8 cellular contexts compared by ENCODE assay signal in the genomic region with DNA sequence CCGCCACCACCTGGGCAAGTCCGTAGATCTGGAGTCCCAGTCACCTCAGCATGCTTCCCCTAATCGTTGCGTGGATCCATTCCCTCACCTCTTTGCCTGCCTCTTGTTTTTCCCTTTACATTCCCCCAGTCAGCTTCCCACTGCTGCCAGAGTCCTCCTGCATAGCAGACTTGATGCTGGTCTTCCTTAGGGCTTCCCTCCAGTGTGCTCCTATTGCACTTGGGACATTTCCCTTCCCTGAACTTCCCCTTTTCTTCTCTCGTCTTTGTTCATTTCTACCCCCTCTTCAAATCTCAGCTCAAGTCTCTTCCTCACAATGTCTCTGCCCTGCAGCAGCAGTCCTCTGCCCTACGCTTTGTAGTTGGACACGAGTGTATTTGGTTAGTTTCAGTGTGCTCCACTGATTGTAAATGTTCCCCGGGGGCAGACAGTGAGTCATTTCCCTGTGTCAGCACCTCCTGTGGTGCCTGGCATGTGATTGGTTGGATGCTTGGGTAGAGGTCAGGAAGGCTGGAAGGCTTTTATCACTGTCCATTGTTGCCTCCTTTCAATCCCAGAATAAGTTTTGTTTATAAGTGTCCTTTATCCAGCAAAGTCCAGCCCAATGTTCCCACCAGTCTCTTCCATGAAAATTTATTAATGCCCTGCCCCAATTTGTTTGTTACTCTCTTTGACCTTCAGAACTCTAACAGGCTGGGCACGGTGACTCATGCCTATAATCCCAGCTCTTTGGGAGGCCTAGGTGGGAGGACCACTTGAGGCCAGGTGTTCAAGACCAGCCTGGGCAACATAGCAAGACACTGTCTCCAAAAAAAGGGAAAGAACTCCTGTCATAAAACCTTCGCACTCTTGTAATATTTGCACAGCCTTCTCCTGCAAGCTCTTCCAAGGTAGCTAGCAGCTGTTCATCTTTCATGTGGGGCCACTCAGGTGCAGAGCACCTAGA. TPM values are rescaled to one million over a fixed set of nuclear protein-coding genes. Genes with fewer than 3 reads are reported as not detected.
DNase-seq lines count a peak whose midpoint lies in the region; ATAC-seq and TF ChIP-seq lines count a peak whose summit lies in the region.

No MANE protein-coding gene starts in this region.

- peaks cover 16% of the 10 kb centered on the region; the same call in 1 of the 2 replicates for H3K36me3 ChIP-seq in BE2C

- H3K27me3 ChIP-seq in BE2C, result no peaks in the 10 kb centered on the region
- H3K27me3 ChIP-seq in dorsolateral prefrontal cortex, result no peaks in the 10 kb centered on the region

- no peak for TF ChIP-seq CTCF in BE2C (IDR thresholded peaks at IDR 0.05; ENCODE audit: low read depth, low read length)
- no peak for TF ChIP-seq CTCF in fibroblast of villous mesenchyme (IDR thresholded peaks at IDR 0.05; ENCODE audit: insufficient read depth, low read depth, low read length)
- no peak for TF ChIP-seq CTCF in dorsolateral prefrontal cortex (IDR thresholded peaks at IDR 0.05 in 54 of 56, conservative IDR thresholded peaks at IDR 0.05 in 2 of 56; ENCODE audit: low read depth in 1 of 56, partially characterized antibody in 56 of 56)

- peak; percentile 79 for ATAC-seq in stimulated activated naive CD8-positive, alpha-beta T cell treated with anti-CD3 and anti-CD28 coated beads, Interleukin-15, Interleukin-2, amounts not matched to agents 100 U/mL and 50 U/mL, for 24 hours

- no peaks in the 10 kb centered on the region for H3K4me1 ChIP-seq in BE2C

- H3K4me3 ChIP-seq in BE2C (ENCODE audit: low read depth, low read length), result no peak overlapping the region
- no peak overlapping the region for H3K4me3 ChIP-seq in fibroblast of villous mesenchyme (ENCODE audit: low read depth, low read length)
- no peak overlapping the region for H3K4me3 ChIP-seq in dorsolateral prefrontal cortex

- no peaks in the 10 kb centered on the region for H3K9me3 ChIP-seq in BE2C

- intact Hi-C loops in dorsolateral prefrontal cortex (cut with DNase I), result no loop called here

- in situ Hi-C loops in SK-MEL-5 (cut with HindIII; ENCODE audit: low pct_unique_long_range_greater_than_20kb, low sequenced_read_pairs), result no loop called here

- peak overlapping the region in 11 of 59 donors; percentile 1 to 55 (median 39) for H3K27ac ChIP-seq in dorsolateral prefrontal cortex

- DNase-seq in BE2C (peak; percentile 36), HCEC 1CT (peak; percentile 53), SK-MEL-5 (ENCODE audit: low read depth, low spot score) (peak; percentile 94), fibroblast of villous mesenchyme (ENCODE audit: low read depth) (peak; percentile 71), dedifferentiated amniotic fluid mesenchymal stem cell (ENCODE audit: extremely low spot score) (no peak), dorsolateral prefrontal cortex (no peak), NCI-H2227 (lab: John Stamatoyannopoulos, UW; ENCODE audit: unreplicated experiment) (no peak)
- DNase-seq in stimulated activated naive CD8-positive, alpha-beta T cell treated with anti-CD3 and anti-CD28 coated beads, Interleukin-15, Interleukin-2, amounts not matched to agents 100 U/mL and 50 U/mL, for 24 hours, result peak; percentile 10

RNA-seq across cellular contexts. Expression of gene FAM120B, which starts 38.3 kb away (rescaled TPM):
- polyA plus RNA-seq in BE2C (2012; ENCODE audit: insufficient read depth, insufficient read length, low read depth), result 32.9 TPM
- total RNA-seq in SK-MEL-5 (2014; rRNA removed; shearing (Covaris generic)), result 11.1 and 11.3 TPM in 2 replicates
- 16.8 and 17.6 TPM in 2 replicates for polyA plus RNA-seq in SK-MEL-5 (2015; cell fraction: cytosol; rRNA removed)
- 27.6 and 28.2 TPM in 2 replicates for polyA plus RNA-seq in SK-MEL-5 (2015; cell fraction: nucleus; rRNA removed)
- total RNA-seq in fibroblast of villous mesenchyme, result 12.6 and 17.3 TPM in 2 replicates
- total RNA-seq in dorsolateral prefrontal cortex, result 10 to 100 TPM; 37.3 to 72.0 (median 55.7) TPM

RNA-seq across cellular contexts. Expression of gene DLL1, which starts 54.0 kb away (rescaled TPM):
- polyA plus RNA-seq in BE2C (2012; ENCODE audit: insufficient read depth, insufficient read length, low read depth), result 0.37 TPM
- 0.13 and 0.35 TPM in 2 replicates for total RNA-seq in SK-MEL-5 (2014; rRNA removed; shearing (Covaris generic))
- polyA plus RNA-seq in SK-MEL-5 (2015; cell fraction: cytosol; rRNA removed), result 0.43 and 1.2 TPM in 2 replicates
- polyA plus RNA-seq in SK-MEL-5 (2015; cell fraction: nucleus; rRNA removed), result 1.8 and 2.6 TPM in 2 replicates
- total RNA-seq in fibroblast of villous mesenchyme, result 0.86 and 0.97 TPM in 2 replicates
- total RNA-seq in dorsolateral prefrontal cortex, result 10 to 100 TPM in 104 of 120 experiments, 1 to 10 TPM in 16; 4.7 to 47.2 (median 15.7) TPM

Comparison
In these comparisons a context has a peak if more than half of its experiments do, and no peak if none do; other contexts are left out.
1. DNase-seq: peak in BE2C (single experiment), HCEC 1CT (single experiment), SK-MEL-5 (single experiment), fibroblast of villous mesenchyme (single experiment) and stimulated activated naive CD8-positive, alpha-beta T cell treated with anti-CD3 and anti-CD28 coated beads, Interleukin-15, Interleukin-2, amounts not matched to agents 100 U/mL and 50 U/mL, for 24 hours (single experiment); none in dedifferentiated amniotic fluid mesenchymal stem cell (single experiment), dorsolateral prefrontal cortex (0 of 10) and NCI-H2227 (single experiment).